Comparison of ENCODE assay signal across 18 cellular contexts in the genomic region with DNA sequence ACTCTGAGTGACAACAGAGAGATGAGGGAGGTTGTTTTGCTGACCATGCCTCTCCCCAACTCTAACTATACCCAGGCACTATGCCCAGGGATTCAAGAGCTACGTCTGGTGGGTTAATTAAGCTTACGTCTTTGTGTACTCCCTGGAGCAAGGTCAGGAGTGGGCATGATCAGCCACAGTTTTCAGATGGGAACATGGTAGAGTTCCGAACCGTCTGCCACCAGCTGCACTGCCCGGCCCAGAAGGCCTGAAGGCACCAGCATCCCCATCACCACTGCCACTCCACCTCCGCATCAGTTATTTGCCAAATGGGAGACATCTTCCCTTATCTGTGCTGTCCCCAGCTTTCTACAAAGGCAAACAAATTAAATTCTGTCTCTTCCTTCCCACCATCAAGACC. TPM values are rescaled to one million over a fixed set of nuclear protein-coding genes. Genes with fewer than 3 reads are reported as not detected.
"Had no signal": no experiment of that assay in that cellular context is flagged by ENCODE, and none has a peak within 500 bp of the region (broad histone marks: within the 10 kb centered on the region; RNA-seq: fewer than 3 reads in every experiment).

No MANE protein-coding gene starts in this region.

- H3K4me1 ChIP-seq: body of pancreas had no signal

- H3K9me3 ChIP-seq: body of pancreas, esophagus muscularis mucosa, heart right ventricle, ovary, spleen, thyroid gland had no signal

- H3K27me3 Mint-ChIP-seq: activated naive CD8-positive, alpha-beta T cell treated with anti-CD3 and anti-CD28 coated beads, Interleukin-2, amount 10 ng/mL, durations not matched to agents 7 days and 5 days; dendritic cell treated with granulocyte-macrophage colony-stimulating factor and Interleukin-4, amounts not matched to agents 40 ng/mL and 50 ng/mL, for 4 days; naive thymus-derived CD8-positive, alpha-beta T cell; stimulated activated naive B cell treated with anti-CD40 and anti-IgM and Interleukin-4, amounts not matched to agents 10 μg/mL and 1 μg/mL and 100 μg/mL, for 72 hours had no signal

- H3K27ac Mint-ChIP-seq: dendritic cell treated with granulocyte-macrophage colony-stimulating factor and Interleukin-4, amounts not matched to agents 40 ng/mL and 50 ng/mL, for 4 days had no signal

- ATAC-seq: body of pancreas; heart right ventricle; naive thymus-derived CD8-positive, alpha-beta T cell had no signal

- H3K9me3 Mint-ChIP-seq: activated naive CD8-positive, alpha-beta T cell treated with anti-CD3 and anti-CD28 coated beads, Interleukin-2, amount 10 ng/mL, durations not matched to agents 7 days and 5 days; dendritic cell treated with granulocyte-macrophage colony-stimulating factor and Interleukin-4, amounts not matched to agents 40 ng/mL and 50 ng/mL, for 4 days; immature natural killer cell; naive thymus-derived CD8-positive, alpha-beta T cell; stimulated activated naive B cell treated with anti-CD40 and anti-IgM and Interleukin-4, amounts not matched to agents 10 μg/mL and 1 μg/mL and 100 μg/mL, for 72 hours had no signal

- H3K27me3 ChIP-seq: body of pancreas, esophagus muscularis mucosa, heart right ventricle, ovary, spleen, thyroid gland had no signal

- DNase-seq: activated CD4-positive, alpha-beta T cell treated with anti-CD3 and anti-CD28 coated beads, Interleukin-2, amount 50 U/mL, for 4 hours; activated naive CD8-positive, alpha-beta T cell treated with anti-CD3 and anti-CD28 coated beads, Interleukin-2, amount 10 ng/mL, durations not matched to agents 7 days and 5 days; body of pancreas; effector memory CD4-positive, alpha-beta T cell; heart right ventricle; immature natural killer cell; mesenchymal stem cell; naive thymus-derived CD8-positive, alpha-beta T cell; ovary; spleen; stimulated activated naive B cell treated with anti-CD40 and anti-IgM and Interleukin-4, amounts not matched to agents 10 μg/mL and 1 μg/mL and 100 μg/mL, for 72 hours; SW 1271; thyroid gland; WERI-Rb-1 had no signal

- H3K4me3 Mint-ChIP-seq: activated naive CD8-positive, alpha-beta T cell treated with anti-CD3 and anti-CD28 coated beads, Interleukin-2, amount 10 ng/mL, durations not matched to agents 7 days and 5 days; dendritic cell treated with granulocyte-macrophage colony-stimulating factor and Interleukin-4, amounts not matched to agents 40 ng/mL and 50 ng/mL, for 4 days; immature natural killer cell had no signal

- FAIRE-seq: endothelial cell of umbilical vein had no signal

- H3K4me3 ChIP-seq: body of pancreas, esophagus muscularis mucosa, heart right ventricle, ovary, spleen, thyroid gland had no signal

- H3K27ac ChIP-seq: body of pancreas, esophagus muscularis mucosa, ovary, spleen, thyroid gland, WERI-Rb-1 had no signal

- H3K36me3 ChIP-seq: ovary, thyroid gland, WERI-Rb-1 had no signal

RNA-seq across cellular contexts. Expression of a gene that starts 11.1 kb away (rescaled TPM):
- total RNA-seq: activated naive CD8-positive, alpha-beta T cell treated with anti-CD3 and anti-CD28 coated beads, Interleukin-2, amount 10 ng/mL, durations not matched to agents 7 days and 5 days; cerebellum; endothelial cell of umbilical vein; esophagus muscularis mucosa; heart right ventricle; naive thymus-derived CD8-positive, alpha-beta T cell; spleen had no signal
